In the genomic region with DNA sequence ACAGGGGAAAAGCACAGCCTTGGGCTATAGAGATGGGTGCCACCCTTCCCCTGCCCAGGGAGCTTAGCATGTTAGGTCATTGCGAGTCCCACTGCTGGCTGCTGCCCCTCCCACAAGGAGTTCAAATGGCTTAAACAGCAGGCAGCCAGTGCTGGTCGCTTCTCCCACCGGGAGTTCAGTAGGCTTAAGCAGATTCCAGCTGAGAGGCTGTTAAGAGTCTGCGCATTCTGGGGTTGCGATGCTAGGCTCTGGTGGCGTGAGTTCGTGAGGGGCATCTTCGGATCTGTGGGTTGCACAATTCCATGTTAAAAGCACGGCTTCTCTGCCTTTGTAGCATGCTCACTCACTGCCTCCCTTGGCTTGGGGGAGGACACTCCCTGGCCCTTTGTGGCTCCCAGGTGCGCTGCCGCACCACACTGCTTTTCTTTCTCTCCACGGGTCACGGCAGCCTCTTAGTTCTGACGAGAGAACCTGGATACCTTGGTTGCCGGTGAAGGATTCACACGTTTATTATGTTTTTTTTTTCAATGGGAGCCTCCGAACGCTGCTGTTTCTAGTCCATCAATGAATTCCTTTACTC, we compare ENCODE assay signal across 20 cellular contexts.
DNase-seq lines count a peak whose midpoint lies in the region; ATAC-seq and TF ChIP-seq lines count a peak whose summit lies in the region.
"Had no signal": no experiment of that assay in that cellular context is flagged by ENCODE, and none has a peak within 500 bp of the region (broad histone marks: within the 10 kb centered on the region; RNA-seq: fewer than 3 reads in every experiment).

No MANE protein-coding gene starts in this region.

- no peak overlapping the region for H3K27ac ChIP-seq in GM23338 (ENCODE audit: low read depth)
- H3K27ac ChIP-seq in neural progenitor cell: no peak overlapping the region
- H3K27ac ChIP-seq: A549, SJSA1 had no signal

- H4K20me1 ChIP-seq in GM23338 (replicated peaks; ENCODE audit: insufficient read depth): no peaks in the 10 kb centered on the region
- no peaks in the 10 kb centered on the region for H4K20me1 ChIP-seq in neural progenitor cell (ENCODE audit: low read depth)

- H3K9me2 ChIP-seq in GM23338 (ENCODE audit: insufficient read depth): peaks cover 4% of the 10 kb centered on the region

- H3K27me3 ChIP-seq in GM23338 (ENCODE audit: insufficient read depth) (no peaks in the 10 kb centered on the region), neural progenitor cell (no peaks in the 10 kb centered on the region)
- H3K27me3 ChIP-seq: BE2C, SJSA1 had no signal

- H3K9me3 Mint-ChIP-seq in GM23338: peaks cover 14% of the 10 kb centered on the region; the same call in 2 of the 3 replicates
- H3K9me3 Mint-ChIP-seq in neural progenitor cell: peaks cover 32% of the 10 kb centered on the region

- H3K9me3 ChIP-seq in neural progenitor cell (ENCODE audit: low read depth): peaks cover 11% of the 10 kb centered on the region
- H3K9me3 ChIP-seq: A549, BE2C, SJSA1 had no signal

- no peak overlapping the region for H3K27ac Mint-ChIP-seq in GM23338
- H3K27ac Mint-ChIP-seq in neural progenitor cell: no peak overlapping the region
- H3K27ac Mint-ChIP-seq: HFFc6 had no signal

- peaks cover 8% of the 10 kb centered on the region for H3K36me3 Mint-ChIP-seq in GM23338 (ENCODE audit: low read depth)
- peaks cover 13% of the 10 kb centered on the region for H3K36me3 Mint-ChIP-seq in neural progenitor cell

- H3K4me1 Mint-ChIP-seq in GM23338 (peaks cover 3% of the 10 kb centered on the region; the same call in 1 of the 3 replicates), neural progenitor cell (no peaks in the 10 kb centered on the region)

- no peak for TF ChIP-seq CTCF in GM23338 (conservative IDR thresholded peaks at IDR 0.05; ENCODE audit: low read depth in 2 of 2)
- no peak for TF ChIP-seq CTCF in neural progenitor cell (IDR thresholded peaks at IDR 0.05)

- H3K4me1 ChIP-seq in GM23338 (ENCODE audit: insufficient read depth) (0 out of 2 replicates have a peak, but pooled peaks cover 4% of the 10 kb centered on the region), neural progenitor cell (no peaks in the 10 kb centered on the region)
- H3K4me1 ChIP-seq: A549, BE2C, SJSA1 had no signal

- H3K4me3 Mint-ChIP-seq in GM23338 (no peak overlapping the region), neural progenitor cell (no peak overlapping the region)
- H3K4me3 Mint-ChIP-seq: HFFc6 had no signal

- H2AFZ ChIP-seq in GM23338: peak overlapping the region; percentile 72; the same call in 1 of the 2 replicates
- peak overlapping the region; percentile 63 for H2AFZ ChIP-seq in neural progenitor cell (replicated peaks)

- H3F3A ChIP-seq in GM23338 (replicated peaks; ENCODE audit: low read depth): no peaks in the 10 kb centered on the region
- H3F3A ChIP-seq in neural progenitor cell (ENCODE audit: low read depth): no peaks in the 10 kb centered on the region

- H3K4me3 ChIP-seq in GM23338: no peak overlapping the region
- no peak overlapping the region for H3K4me3 ChIP-seq in neural progenitor cell
- H3K4me3 ChIP-seq: A549, SJSA1 had no signal

- in situ Hi-C loops in G401 (cut with HindIII; ENCODE audit: low sequenced_read_pairs): no loop called here

- ATAC-seq in GM23338 (peak; percentile 93), GM21737 (IDR thresholded peaks at IDR 0.05; ENCODE audit: unreplicated experiment) (no peak)
- ATAC-seq: A549, Right ventricle myocardium inferior had no signal

- DNase-seq in GM23338 (ENCODE audit: low spot score) (peak; percentile 56), NCI-H69 (lab: John Stamatoyannopoulos, UW) (peak; percentile 8), iPS DF 4.7 (ENCODE audit: extremely low read depth, low spot score) (peak; percentile 9), neural progenitor cell (ENCODE audit: low spot score) (peak; percentile 30), NCI-H1417 treated with DMSO at 0.1 percent for 48 hours (lab: John Stamatoyannopoulos, UW) (no peak), G401 (ENCODE audit: low spot score) (no peak)
- DNase-seq: BE2C, EL, GOT3, HFFc6, KBM-7, MM.1S, NCI-H1092 treated with DMSO at 0.1 percent for 48 hours, NCI-H2029 treated with DMSO at 0.1 percent for 48 hours, NCI-H345, NCI-H526 had no signal

- H3K4me2 ChIP-seq in GM23338 (no peak overlapping the region), neural progenitor cell (no peak overlapping the region)
- H3K4me2 ChIP-seq: A549 had no signal

- H3K79me2 ChIP-seq in GM23338 (replicated peaks; ENCODE audit: insufficient read depth) (no peaks in the 10 kb centered on the region), neural progenitor cell (ENCODE audit: low read depth) (no peaks in the 10 kb centered on the region)

- no peak overlapping the region for H3K9ac ChIP-seq in neural progenitor cell

- H3K36me3 ChIP-seq in GM23338 (ENCODE audit: insufficient read depth) (no peaks in the 10 kb centered on the region), neural progenitor cell (peaks cover 6% of the 10 kb centered on the region)
- H3K36me3 ChIP-seq: BE2C, SJSA1 had no signal

- peaks cover 2% of the 10 kb centered on the region for H3K27me3 Mint-ChIP-seq in GM23338 (ENCODE audit: insufficient read depth, low read depth, poor library complexity)
- no peaks in the 10 kb centered on the region for H3K27me3 Mint-ChIP-seq in neural progenitor cell (ENCODE audit: insufficient read depth, low read depth)

TF ChIP-seq in GM23338, 12 proteins besides CTCF, POLR2A, EP300 and RAD21 (continues in another document):
- no peak for TF ChIP-seq POLR2AphosphoS5 (IDR thresholded peaks at IDR 0.05; ENCODE audit: low read depth)
- TF ChIP-seq REST (IDR thresholded peaks at IDR 0.05; ENCODE audit: unreplicated experiment): no peak
- TF ChIP-seq ZNF331 (CRISPR knock-in tag; IDR thresholded peaks at IDR 0.05; ENCODE audit: low read depth): no peak
- TF ChIP-seq EZH2 (IDR thresholded peaks at IDR 0.05; ENCODE audit: low read depth, unreplicated experiment): no peak
- TF ChIP-seq STAT1 (IDR thresholded peaks at IDR 0.05; ENCODE audit: unreplicated experiment): no peak
- TF ChIP-seq EZH2phosphoT487 (IDR thresholded peaks at IDR 0.05; ENCODE audit: unreplicated experiment): no peak
- TF ChIP-seq CREB1 (CRISPR knock-in tag; IDR thresholded peaks at IDR 0.05; ENCODE audit: low read depth): no peak
- no peak for TF ChIP-seq NANOG (IDR thresholded peaks at IDR 0.05; ENCODE audit: borderline replicate concordance)
- TF ChIP-seq, protein P1, sequence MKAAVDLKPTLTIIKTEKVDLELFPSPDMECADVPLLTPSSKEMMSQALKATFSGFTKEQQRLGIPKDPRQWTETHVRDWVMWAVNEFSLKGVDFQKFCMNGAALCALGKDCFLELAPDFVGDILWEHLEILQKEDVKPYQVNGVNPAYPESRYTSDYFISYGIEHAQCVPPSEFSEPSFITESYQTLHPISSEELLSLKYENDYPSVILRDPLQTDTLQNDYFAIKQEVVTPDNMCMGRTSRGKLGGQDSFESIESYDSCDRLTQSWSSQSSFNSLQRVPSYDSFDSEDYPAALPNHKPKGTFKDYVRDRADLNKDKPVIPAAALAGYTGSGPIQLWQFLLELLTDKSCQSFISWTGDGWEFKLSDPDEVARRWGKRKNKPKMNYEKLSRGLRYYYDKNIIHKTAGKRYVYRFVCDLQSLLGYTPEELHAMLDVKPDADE (IDR thresholded peaks at IDR 0.05): no peak

Comparison
In these comparisons a context has a peak if more than half of its experiments do, and no peak if none do; other contexts are left out.
1. DNase-seq: peak in GM23338 (single experiment), NCI-H69 (single experiment), iPS DF 4.7 (single experiment) and neural progenitor cell (single experiment); none in NCI-H1417 treated with DMSO at 0.1 percent for 48 hours (single experiment) and G401 (single experiment).